Comparison of ENCODE assay signal across 2 cellular contexts in genomic region chr9:69799521-69799920, GRCh38. TPM values are rescaled to one million over a fixed set of nuclear protein-coding genes. Genes with fewer than 3 reads are reported as not detected.
"Had no signal": no experiment of that assay in that cellular context is flagged by ENCODE, and none has a peak within 500 bp of the region (broad histone marks: within the 10 kb centered on the region; RNA-seq: fewer than 3 reads in every experiment).

No MANE protein-coding gene starts in this region.

RNA-seq across cellular contexts. Expression of gene CFAP95, which starts 21.1 kb away (rescaled TPM):
- total RNA-seq: G401, GM12878 had no signal
- polyA plus RNA-seq: GM12878 had no signal
